6 cellular contexts compared by ENCODE assay signal in the genomic region with DNA sequence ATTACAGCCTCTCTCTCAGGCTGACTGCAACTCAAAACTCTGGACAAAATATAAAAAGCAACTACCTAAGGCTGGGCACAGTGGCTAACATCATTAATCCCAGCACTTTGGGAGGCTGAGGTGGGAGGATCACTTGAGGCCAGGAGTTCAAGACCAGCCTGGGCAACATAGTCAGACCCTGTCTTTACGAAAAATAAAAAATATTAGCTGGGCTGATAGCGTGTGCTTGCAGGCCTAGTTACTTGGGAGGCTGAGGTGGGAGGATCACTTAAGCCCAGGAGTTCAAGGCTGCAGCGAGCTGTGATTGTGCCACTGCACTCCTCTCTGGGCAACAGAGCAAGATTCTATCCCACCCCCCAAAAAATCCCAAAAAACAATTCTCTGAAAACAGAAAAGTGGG. TPM values are rescaled to one million over a fixed set of nuclear protein-coding genes. Genes with fewer than 3 reads are reported as not detected.
DNase-seq lines count a peak whose midpoint lies in the region; ATAC-seq and TF ChIP-seq lines count a peak whose summit lies in the region.
"Not testable (repeated sequence)": the region's sequence is repeated elsewhere in the genome, so short reads cannot be mapped to it uniquely, and the experiment has no call there.

No MANE protein-coding gene starts in this region.

- not testable (repeated sequence) for TF ChIP-seq CTCF in DND-41 (IDR thresholded peaks at IDR 0.05; ENCODE audit: borderline replicate concordance, extremely low read depth, low read length, poor library complexity, severe bottlenecking); RWPE1 (conservative IDR thresholded peaks at IDR 0.05; ENCODE audit: low read depth); endodermal cell (conservative IDR thresholded peaks at IDR 0.05)

- H4K20me1 ChIP-seq in DND-41 (ENCODE audit: insufficient read depth, low read length) = not testable (repeated sequence)

- H3K4me1 Mint-ChIP-seq in activated T-helper 17 cell treated with anti-CD3 and anti-CD28 coated beads, Interleukin-2, amount 50 U/mL, for 72 hours; endodermal cell: not testable (repeated sequence)

- POLR2A ChIA-PET in RWPE1 (lab: Yijun Ruan, JAX; ENCODE audit: low non-redundant PET) = not testable (repeated sequence)

- peak overlapping the region; percentile 19; the same call in 1 of the 2 replicates for H3K9ac ChIP-seq in DND-41 (ENCODE audit: low read depth, low read length)
- H3K9ac ChIP-seq in endodermal cell (ENCODE audit: extremely low read depth, low read length, poor library complexity, severe bottlenecking) = not testable (repeated sequence)

- not testable (repeated sequence) for H3K4me3 ChIP-seq in DND-41 (ENCODE audit: low read depth in 1 of 2, low read length in 2 of 2); endodermal cell (ENCODE audit: low read length)

- peak overlapping the region; percentile 37 for H3K27ac Mint-ChIP-seq in activated T-helper 17 cell treated with anti-CD3 and anti-CD28 coated beads, Interleukin-2, amount 50 U/mL, for 72 hours
- H3K27ac Mint-ChIP-seq in endodermal cell = not testable (repeated sequence)

- CTCF ChIA-PET in RWPE1 (lab: Yijun Ruan, JAX) = interaction anchor here (0.5 to 1.0 kb wide), 3 partner anchors 11 to 283 kb away, joined by 3 to 7 read pairs (median 5); no protein-coding TSS in a partner anchor

- not testable (repeated sequence) for H3K9me3 Mint-ChIP-seq in activated T-helper 17 cell treated with anti-CD3 and anti-CD28 coated beads, Interleukin-2, amount 50 U/mL, for 72 hours; endodermal cell

- peaks cover 59% of the 10 kb centered on the region for H3K79me2 ChIP-seq in DND-41 (ENCODE audit: insufficient read depth, low read length)

- H3K9me3 ChIP-seq in DND-41 (ENCODE audit: insufficient read depth, low read length, severe bottlenecking); KOPT-K1 (ENCODE audit: insufficient read depth, low read length, poor library complexity, severe bottlenecking); endodermal cell (ENCODE audit: control insufficient read depth, low read length): not testable (repeated sequence)

- ATAC-seq in DND-41 (ENCODE audit: insufficient read depth, low read depth); activated T-helper 17 cell treated with anti-CD3 and anti-CD28 coated beads, Interleukin-2, amount 50 U/mL, for 72 hours (replicated peaks): not testable (repeated sequence)

- H3K36me3 ChIP-seq in DND-41 (ENCODE audit: insufficient read depth, low read length); KOPT-K1 (ENCODE audit: insufficient read depth, low read length); endodermal cell (ENCODE audit: control insufficient read depth, insufficient read depth, low read length): not testable (repeated sequence)

- not testable (repeated sequence) for H3K4me2 ChIP-seq in DND-41 (ENCODE audit: insufficient read depth, low read length)

- not testable (repeated sequence) for H2AFZ ChIP-seq in DND-41 (ENCODE audit: low read depth, low read length)

- H3K27me3 Mint-ChIP-seq in activated T-helper 17 cell treated with anti-CD3 and anti-CD28 coated beads, Interleukin-2, amount 50 U/mL, for 72 hours; endodermal cell (ENCODE audit: insufficient read depth): not testable (repeated sequence)

- H3K27ac ChIP-seq in DND-41 (ENCODE audit: low read length) (peak overlapping the region; percentile 43; the same call in 1 of the 2 replicates), KOPT-K1 (ENCODE audit: low read depth, low read length, poor library complexity, severe bottlenecking) (peak overlapping the region; percentile 26), RWPE1 (0 out of 2 replicates have a peak overlapping the region, but pooled peaks have one; percentile 18)
- not testable (repeated sequence) for H3K27ac ChIP-seq in endodermal cell (ENCODE audit: low read depth, low read length)

- peaks cover 21% of the 10 kb centered on the region for H3K4me1 ChIP-seq in DND-41 (ENCODE audit: insufficient read depth, low read length)
- H3K4me1 ChIP-seq in endodermal cell (ENCODE audit: control insufficient read depth, insufficient read depth, low read length) = not testable (repeated sequence)

- H3K27me3 ChIP-seq in DND-41 (ENCODE audit: insufficient read depth, low read length, poor library complexity); endodermal cell (ENCODE audit: control insufficient read depth, insufficient read depth, low read length, poor library complexity, severe bottlenecking): not testable (repeated sequence)

- DNase-seq in DND-41; RWPE1 (ENCODE audit: low spot score): not testable (repeated sequence)
- DNase-seq in endodermal cell = peak; percentile 1
- peak; percentile 2 for DNase-seq in mucosa of gallbladder (ENCODE audit: low spot score)

- H3K4me3 Mint-ChIP-seq in activated T-helper 17 cell treated with anti-CD3 and anti-CD28 coated beads, Interleukin-2, amount 50 U/mL, for 72 hours; endodermal cell: not testable (repeated sequence)

- 67% methylated on average over 3 of the region's 3 CpGs; no CpG with 5 or more reads in 1 of the 2 experiments for WGBS in endodermal cell (ENCODE audit: insufficient coverage in 1 of 2, insufficient read length in 1 of 2), 2 experiments

- H3K36me3 Mint-ChIP-seq in activated T-helper 17 cell treated with anti-CD3 and anti-CD28 coated beads, Interleukin-2, amount 50 U/mL, for 72 hours (ENCODE audit: low read depth); endodermal cell (ENCODE audit: low read depth): not testable (repeated sequence)

RNA-seq across cellular contexts. Expression of a gene that starts 22.7 kb away (rescaled TPM):
- total RNA-seq in activated T-helper 17 cell treated with anti-CD3 and anti-CD28 coated beads, Interleukin-2, amount 50 U/mL, for 72 hours = 10 to 100 TPM; 10.8 to 14.4 TPM
- total RNA-seq in endodermal cell (10 to 100 TPM in 1 of 2 donors, 1 to 10 TPM in 1; 9.5 to 12.2 TPM), mucosa of gallbladder (6.2 TPM)
- 10.1 TPM for polyA plus RNA-seq in endodermal cell (2013, experiment 1 of 2)
- 7.7 TPM for polyA plus RNA-seq in endodermal cell (2013, experiment 2 of 2)

RNA-seq across cellular contexts. Expression of a gene that starts 22.7 kb away (rescaled TPM):
- 10 to 100 TPM; 13.0 to 16.4 TPM for total RNA-seq in activated T-helper 17 cell treated with anti-CD3 and anti-CD28 coated beads, Interleukin-2, amount 50 U/mL, for 72 hours
- total RNA-seq in endodermal cell = 10 to 100 TPM; 20.6 to 22.2 TPM
- polyA plus RNA-seq in endodermal cell (2013, experiment 1 of 2) = 12.4 TPM
- polyA plus RNA-seq in endodermal cell (2013, experiment 2 of 2) = 12.1 TPM
- total RNA-seq in mucosa of gallbladder = 18.4 TPM
